ENCODE assay signal across 12 cellular contexts in the genomic region with DNA sequence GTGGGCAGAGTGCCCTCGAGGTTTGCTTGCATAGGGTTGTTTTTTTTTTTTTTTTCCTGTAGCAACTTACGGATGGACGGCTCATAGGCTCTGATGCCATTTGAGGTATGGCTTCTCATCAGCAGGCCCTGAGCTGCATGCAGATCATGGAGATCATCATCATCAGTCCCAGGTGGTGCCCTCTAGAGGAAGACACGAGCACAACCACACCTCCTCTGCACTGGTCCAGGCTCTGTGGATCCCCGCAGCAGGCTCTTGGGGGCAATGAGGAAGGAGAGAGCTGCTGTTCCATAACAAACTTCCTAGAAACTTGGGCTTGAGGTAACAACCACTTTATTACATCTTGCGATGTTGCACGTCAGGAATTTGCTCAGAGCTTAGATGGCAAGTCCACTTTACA.
A peak's percentile ranks its signal among the peaks of the same experiment; 100 is the strongest.
DNase-seq lines count a peak whose midpoint lies in the region; ATAC-seq and TF ChIP-seq lines count a peak whose summit lies in the region.
"Had no signal": no experiment of that assay in that cellular context is flagged by ENCODE, and none has a peak within 500 bp of the region (broad histone marks: within the 10 kb centered on the region; RNA-seq: fewer than 3 reads in every experiment).

No MANE protein-coding gene starts in this region.

- no peak overlapping the region for H3K27ac Mint-ChIP-seq in activated CD8-positive, alpha-beta T cell treated with anti-CD3 and anti-CD28 coated beads for 36 hours
- H3K27ac Mint-ChIP-seq in activated CD8-positive, alpha-beta T cell treated with anti-CD3 and anti-CD28 coated beads, Interleukin-2, amount 10 ng/mL, durations not matched to agents 7 days and 5 days = no peak overlapping the region
- no peak overlapping the region for H3K27ac Mint-ChIP-seq in WTC11
- H3K27ac Mint-ChIP-seq: IgD-negative memory B cell; stimulated activated memory B cell treated with anti-CD40 and anti-IgM and Interleukin-4, amounts not matched to agents 10 μg/mL and 1 μg/mL and 100 μg/mL, for 72 hours had no signal

- H2AFZ ChIP-seq in smooth muscle cell (ENCODE audit: low read depth) = no peak overlapping the region

- peaks cover 6% of the 10 kb centered on the region for H3K27me3 ChIP-seq in smooth muscle cell (ENCODE audit: low read depth)
- H3K27me3 ChIP-seq: esophagus squamous epithelium, sigmoid colon had no signal

- no peak overlapping the region for H3K4me3 Mint-ChIP-seq in activated CD8-positive, alpha-beta T cell treated with anti-CD3 and anti-CD28 coated beads for 36 hours
- H3K4me3 Mint-ChIP-seq in activated CD8-positive, alpha-beta T cell treated with anti-CD3 and anti-CD28 coated beads, Interleukin-2, amount 10 ng/mL, durations not matched to agents 7 days and 5 days = no peak overlapping the region
- no peak overlapping the region for H3K4me3 Mint-ChIP-seq in WTC11
- H3K4me3 Mint-ChIP-seq: IgD-negative memory B cell; stimulated activated memory B cell treated with anti-CD40 and anti-IgM and Interleukin-4, amounts not matched to agents 10 μg/mL and 1 μg/mL and 100 μg/mL, for 72 hours had no signal

- no peak overlapping the region for H3K9ac ChIP-seq in smooth muscle cell (ENCODE audit: low read depth)

- no peak for ATAC-seq in activated CD8-positive, alpha-beta T cell treated with anti-CD3 and anti-CD28 coated beads for 36 hours
- no peak for ATAC-seq in activated CD8-positive, alpha-beta T cell treated with anti-CD3 and anti-CD28 coated beads, Interleukin-2, amount 10 ng/mL, durations not matched to agents 7 days and 5 days
- peak; percentile 99 for ATAC-seq in WTC11
- ATAC-seq: stimulated activated memory B cell treated with anti-CD40 and anti-IgM and Interleukin-4, amounts not matched to agents 10 μg/mL and 1 μg/mL and 100 μg/mL, for 72 hours had no signal

- DNase-seq in activated CD8-positive, alpha-beta T cell treated with anti-CD3 and anti-CD28 coated beads for 36 hours = peak; percentile 8
- DNase-seq in activated CD8-positive, alpha-beta T cell treated with anti-CD3 and anti-CD28 coated beads, Interleukin-2, amount 10 ng/mL, durations not matched to agents 7 days and 5 days = no peak
- peak; percentile 20 for DNase-seq in HuH-7 (ENCODE audit: low spot score)
- DNase-seq in WTC11 (ENCODE audit: low spot score) = peak; percentile 68
- DNase-seq in smooth muscle cell (lab: John Stamatoyannopoulos, UW; ENCODE audit: unreplicated experiment) = no peak
- DNase-seq in NCI-H524 (lab: John Stamatoyannopoulos, UW) = no peak
- DNase-seq in NCI-H526 (lab: John Stamatoyannopoulos, UW) = no peak
- no peak for DNase-seq in superior temporal gyrus (ENCODE audit: extremely low spot score)
- DNase-seq: esophagus squamous epithelium, sigmoid colon had no signal

- no peaks in the 10 kb centered on the region for H3K4me1 ChIP-seq in smooth muscle cell (ENCODE audit: low read depth)
- H3K4me1 ChIP-seq: esophagus squamous epithelium had no signal

- WGBS in smooth muscle cell (ENCODE audit: low lambda C conversion rate) = 69% methylated on average over 7 of the region's 7 CpGs

- no peaks in the 10 kb centered on the region for H3K9me3 Mint-ChIP-seq in activated CD8-positive, alpha-beta T cell treated with anti-CD3 and anti-CD28 coated beads for 36 hours
- H3K9me3 Mint-ChIP-seq in activated CD8-positive, alpha-beta T cell treated with anti-CD3 and anti-CD28 coated beads, Interleukin-2, amount 10 ng/mL, durations not matched to agents 7 days and 5 days (ENCODE audit: insufficient read depth) = no peaks in the 10 kb centered on the region
- H3K9me3 Mint-ChIP-seq in WTC11 = peaks cover 3% of the 10 kb centered on the region; the same call in 1 of the 2 replicates

- no peak overlapping the region for H3K4me2 ChIP-seq in smooth muscle cell

- POLR2A ChIA-PET in activated CD8-positive, alpha-beta T cell treated with anti-CD3 and anti-CD28 coated beads for 36 hours (lab: Charles Lee) = no interaction called here
- POLR2A ChIA-PET in activated CD8-positive, alpha-beta T cell treated with anti-CD3 and anti-CD28 coated beads, Interleukin-2, amount 10 ng/mL, durations not matched to agents 7 days and 5 days (lab: Charles Lee) = interaction anchor here (0.7 kb wide), 1 partner anchor 18 kb away, joined by 3 read pairs; no protein-coding TSS in a partner anchor
- POLR2A ChIA-PET in WTC11 (lab: Charles Lee) = interaction anchor here (0.7 kb wide), 2 partner anchors 123 to 162 kb away, joined by 5 to 6 read pairs; no protein-coding TSS in a partner anchor

- no peaks in the 10 kb centered on the region for H3K36me3 Mint-ChIP-seq in activated CD8-positive, alpha-beta T cell treated with anti-CD3 and anti-CD28 coated beads for 36 hours (ENCODE audit: low read depth)
- no peaks in the 10 kb centered on the region for H3K36me3 Mint-ChIP-seq in activated CD8-positive, alpha-beta T cell treated with anti-CD3 and anti-CD28 coated beads, Interleukin-2, amount 10 ng/mL, durations not matched to agents 7 days and 5 days (ENCODE audit: low read depth)
- H3K36me3 Mint-ChIP-seq in WTC11 = no peaks in the 10 kb centered on the region
- H3K36me3 Mint-ChIP-seq: IgD-negative memory B cell; stimulated activated memory B cell treated with anti-CD40 and anti-IgM and Interleukin-4, amounts not matched to agents 10 μg/mL and 1 μg/mL and 100 μg/mL, for 72 hours had no signal

- intact Hi-C loops in activated CD8-positive, alpha-beta T cell treated with anti-CD3 and anti-CD28 coated beads for 36 hours (cut with micrococcal nuclease) = no loop called here

- no peak overlapping the region for H3K27ac ChIP-seq in smooth muscle cell (ENCODE audit: low read depth)
- H3K27ac ChIP-seq: esophagus squamous epithelium, sigmoid colon had no signal

- peak; percentile 15 for TF ChIP-seq CTCF in activated CD8-positive, alpha-beta T cell treated with anti-CD3 and anti-CD28 coated beads for 36 hours (IDR thresholded peaks at IDR 0.05)
- TF ChIP-seq CTCF in WTC11 (IDR thresholded peaks at IDR 0.05) (peak; percentile 60), smooth muscle cell (IDR thresholded peaks at IDR 0.05; ENCODE audit: borderline replicate concordance, insufficient read depth, poor library complexity, severe bottlenecking) (peak; percentile 19)

- CTCF ChIA-PET in activated CD8-positive, alpha-beta T cell treated with anti-CD3 and anti-CD28 coated beads for 36 hours (lab: Charles Lee) = interaction anchor here (1.6 kb wide), 1 partner anchor 12 kb away, joined by 4 read pairs; no protein-coding TSS in a partner anchor
- CTCF ChIA-PET in activated CD8-positive, alpha-beta T cell treated with anti-CD3 and anti-CD28 coated beads, Interleukin-2, amount 10 ng/mL, durations not matched to agents 7 days and 5 days (lab: Charles Lee) = no interaction called here
- CTCF ChIA-PET in WTC11 (lab: Charles Lee) = interaction anchor here (0.6 to 3.6 kb wide), 20 partner anchors 10 to 633 kb away, joined by 3 to 37 read pairs (median 4); no protein-coding TSS in a partner anchor

- H3K4me1 Mint-ChIP-seq in activated CD8-positive, alpha-beta T cell treated with anti-CD3 and anti-CD28 coated beads for 36 hours (ENCODE audit: low read depth) = no peaks in the 10 kb centered on the region
- H3K4me1 Mint-ChIP-seq in activated CD8-positive, alpha-beta T cell treated with anti-CD3 and anti-CD28 coated beads, Interleukin-2, amount 10 ng/mL, durations not matched to agents 7 days and 5 days (ENCODE audit: low read depth) = no peaks in the 10 kb centered on the region
- H3K4me1 Mint-ChIP-seq in WTC11 = no peaks in the 10 kb centered on the region
- H3K4me1 Mint-ChIP-seq: IgD-negative memory B cell; stimulated activated memory B cell treated with anti-CD40 and anti-IgM and Interleukin-4, amounts not matched to agents 10 μg/mL and 1 μg/mL and 100 μg/mL, for 72 hours had no signal

- H4K20me1 ChIP-seq in smooth muscle cell (ENCODE audit: low read depth) = no peaks in the 10 kb centered on the region

- H3K79me2 ChIP-seq in smooth muscle cell (ENCODE audit: low read depth) = no peaks in the 10 kb centered on the region

- no peak overlapping the region for H3K4me3 ChIP-seq in smooth muscle cell
- H3K4me3 ChIP-seq: esophagus squamous epithelium, sigmoid colon had no signal

- H3K27me3 Mint-ChIP-seq in activated CD8-positive, alpha-beta T cell treated with anti-CD3 and anti-CD28 coated beads for 36 hours = no peaks in the 10 kb centered on the region
- no peaks in the 10 kb centered on the region for H3K27me3 Mint-ChIP-seq in activated CD8-positive, alpha-beta T cell treated with anti-CD3 and anti-CD28 coated beads, Interleukin-2, amount 10 ng/mL, durations not matched to agents 7 days and 5 days (ENCODE audit: low read depth)
- no peaks in the 10 kb centered on the region for H3K27me3 Mint-ChIP-seq in WTC11 (ENCODE audit: low read depth)
- H3K27me3 Mint-ChIP-seq: IgD-negative memory B cell; stimulated activated memory B cell treated with anti-CD40 and anti-IgM and Interleukin-4, amounts not matched to agents 10 μg/mL and 1 μg/mL and 100 μg/mL, for 72 hours had no signal

- no peaks in the 10 kb centered on the region for H3K9me3 ChIP-seq in smooth muscle cell (replicated peaks; ENCODE audit: low read depth)
- H3K9me3 ChIP-seq: esophagus squamous epithelium, sigmoid colon had no signal

- H3K36me3 ChIP-seq in smooth muscle cell (ENCODE audit: low read depth) = no peaks in the 10 kb centered on the region
- H3K36me3 ChIP-seq: esophagus squamous epithelium, sigmoid colon had no signal

- peaks cover 4% of the 10 kb centered on the region for H3F3A ChIP-seq in smooth muscle cell (ENCODE audit: low read depth)

TF ChIP-seq in WTC11, 78 proteins besides CTCF, POLR2A, EP300 and RAD21 (continues in another document):
- TF ChIP-seq JUN (CRISPR knock-in tag; IDR thresholded peaks at IDR 0.05) = no peak
- TF ChIP-seq, protein P1, sequence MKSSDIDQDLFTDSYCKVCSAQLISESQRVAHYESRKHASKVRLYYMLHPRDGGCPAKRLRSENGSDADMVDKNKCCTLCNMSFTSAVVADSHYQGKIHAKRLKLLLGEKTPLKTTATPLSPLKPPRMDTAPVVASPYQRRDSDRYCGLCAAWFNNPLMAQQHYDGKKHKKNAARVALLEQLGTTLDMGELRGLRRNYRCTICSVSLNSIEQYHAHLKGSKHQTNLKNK (CRISPR knock-in tag; IDR thresholded peaks at IDR 0.05) = no peak
- TF ChIP-seq, protein P2, sequence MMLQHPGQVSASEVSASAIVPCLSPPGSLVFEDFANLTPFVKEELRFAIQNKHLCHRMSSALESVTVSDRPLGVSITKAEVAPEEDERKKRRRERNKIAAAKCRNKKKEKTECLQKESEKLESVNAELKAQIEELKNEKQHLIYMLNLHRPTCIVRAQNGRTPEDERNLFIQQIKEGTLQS (CRISPR knock-in tag; conservative IDR thresholded peaks at IDR 0.05) = no peak
- TF ChIP-seq TEAD1 (CRISPR knock-in tag; IDR thresholded peaks at IDR 0.05) = no peak
- TF ChIP-seq, protein P3, sequence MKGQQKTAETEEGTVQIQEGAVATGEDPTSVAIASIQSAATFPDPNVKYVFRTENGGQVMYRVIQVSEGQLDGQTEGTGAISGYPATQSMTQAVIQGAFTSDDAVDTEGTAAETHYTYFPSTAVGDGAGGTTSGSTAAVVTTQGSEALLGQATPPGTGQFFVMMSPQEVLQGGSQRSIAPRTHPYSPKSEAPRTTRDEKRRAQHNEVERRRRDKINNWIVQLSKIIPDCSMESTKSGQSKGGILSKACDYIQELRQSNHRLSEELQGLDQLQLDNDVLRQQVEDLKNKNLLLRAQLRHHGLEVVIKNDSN (CRISPR knock-in tag; IDR thresholded peaks at IDR 0.05) = no peak

Comparison
In these comparisons a context has a peak if more than half of its experiments do, and no peak if none do; other contexts are left out.
1. DNase-seq: peak in activated CD8-positive, alpha-beta T cell treated with anti-CD3 and anti-CD28 coated beads for 36 hours (single experiment), HuH-7 (single experiment) and WTC11 (single experiment); none in activated CD8-positive, alpha-beta T cell treated with anti-CD3 and anti-CD28 coated beads, Interleukin-2, amount 10 ng/mL, durations not matched to agents 7 days and 5 days (single experiment), smooth muscle cell (single experiment), NCI-H524 (0 of 2), NCI-H526 (0 of 2) and superior temporal gyrus (single experiment).
2. Peak in every context shown above with its lines, with median percentiles within 50 percentile points of each other: CTCF ChIP-seq.